In genomic region chr9:116320180-116320799, GRCh38 we compare ENCODE assay signal across 1 cellular context.
TF ChIP-seq lines count a peak whose summit lies in the region.

No MANE protein-coding gene starts in this region.

TF ChIP-seq in K562, 482 proteins besides CTCF, POLR2A, EP300 and RAD21 (continued from another document and continues in another):
- TF ChIP-seq MGA (IDR thresholded peaks at IDR 0.05) (0 out of 2 replicates have a peak, but pooled peaks have one; percentile 18), TRIM24 (IDR thresholded peaks at IDR 0.05) (0 out of 4 replicates have a peak, but pooled peaks of 1 of the 2 experiments have one; percentile 27), ZBTB40 (IDR thresholded peaks at IDR 0.05) (0 out of 2 replicates have a peak, but pooled peaks have one; percentile 34), ZBTB40 (CRISPR knock-in tag; IDR thresholded peaks at IDR 0.05) (no peak), SOX6 (IDR thresholded peaks at IDR 0.05) (peak; percentile 26; the same call in 1 of the 2 replicates), MLX (CRISPR knock-in tag; conservative IDR thresholded peaks at IDR 0.05) (no peak), TEAD4 (IDR thresholded peaks at IDR 0.05; ENCODE audit: low read length) (peak; percentile 70), TEAD4 (CRISPR knock-in tag; IDR thresholded peaks at IDR 0.05; ENCODE audit: borderline replicate concordance) (no peak), TARDBP (IDR thresholded peaks at IDR 0.05) (no peak), SMAD4 (CRISPR knock-in tag; conservative IDR thresholded peaks at IDR 0.05) (peak; percentile 46; the same call in 1 of the 2 replicates), KLF16 (IDR thresholded peaks at IDR 0.05) (peak; percentile 35; the same call in 1 of the 2 replicates), PCBP2 (IDR thresholded peaks at IDR 0.05; ENCODE audit: low read depth, low read length, poor library complexity, severe bottlenecking) (no peak), CBX5 (IDR thresholded peaks at IDR 0.05; ENCODE audit: borderline replicate concordance, low read depth) (no peak), MTA2 (IDR thresholded peaks at IDR 0.05; ENCODE audit: low read depth) (peak; percentile 51; the same call in 1 of the 2 replicates), CXXC5 (CRISPR knock-in tag; IDR thresholded peaks at IDR 0.05) (0 out of 2 replicates have a peak, but pooled peaks have one; percentile 22), GATA2 (CRISPR knock-in tag; IDR thresholded peaks at IDR 0.05) (peak; percentile 65), FOXM1 (IDR thresholded peaks at IDR 0.05; ENCODE audit: low read depth) (0 out of 2 replicates have a peak, but pooled peaks have one; percentile 41), FOXM1 (CRISPR knock-in tag; IDR thresholded peaks at IDR 0.05; ENCODE audit: low read depth) (no peak), CCNT2 (IDR thresholded peaks at IDR 0.05; ENCODE audit: borderline replicate concordance, extremely low read depth, insufficient read length, low read depth, low read length) (peak; percentile 30)
- TF ChIP-seq, protein P1, sequence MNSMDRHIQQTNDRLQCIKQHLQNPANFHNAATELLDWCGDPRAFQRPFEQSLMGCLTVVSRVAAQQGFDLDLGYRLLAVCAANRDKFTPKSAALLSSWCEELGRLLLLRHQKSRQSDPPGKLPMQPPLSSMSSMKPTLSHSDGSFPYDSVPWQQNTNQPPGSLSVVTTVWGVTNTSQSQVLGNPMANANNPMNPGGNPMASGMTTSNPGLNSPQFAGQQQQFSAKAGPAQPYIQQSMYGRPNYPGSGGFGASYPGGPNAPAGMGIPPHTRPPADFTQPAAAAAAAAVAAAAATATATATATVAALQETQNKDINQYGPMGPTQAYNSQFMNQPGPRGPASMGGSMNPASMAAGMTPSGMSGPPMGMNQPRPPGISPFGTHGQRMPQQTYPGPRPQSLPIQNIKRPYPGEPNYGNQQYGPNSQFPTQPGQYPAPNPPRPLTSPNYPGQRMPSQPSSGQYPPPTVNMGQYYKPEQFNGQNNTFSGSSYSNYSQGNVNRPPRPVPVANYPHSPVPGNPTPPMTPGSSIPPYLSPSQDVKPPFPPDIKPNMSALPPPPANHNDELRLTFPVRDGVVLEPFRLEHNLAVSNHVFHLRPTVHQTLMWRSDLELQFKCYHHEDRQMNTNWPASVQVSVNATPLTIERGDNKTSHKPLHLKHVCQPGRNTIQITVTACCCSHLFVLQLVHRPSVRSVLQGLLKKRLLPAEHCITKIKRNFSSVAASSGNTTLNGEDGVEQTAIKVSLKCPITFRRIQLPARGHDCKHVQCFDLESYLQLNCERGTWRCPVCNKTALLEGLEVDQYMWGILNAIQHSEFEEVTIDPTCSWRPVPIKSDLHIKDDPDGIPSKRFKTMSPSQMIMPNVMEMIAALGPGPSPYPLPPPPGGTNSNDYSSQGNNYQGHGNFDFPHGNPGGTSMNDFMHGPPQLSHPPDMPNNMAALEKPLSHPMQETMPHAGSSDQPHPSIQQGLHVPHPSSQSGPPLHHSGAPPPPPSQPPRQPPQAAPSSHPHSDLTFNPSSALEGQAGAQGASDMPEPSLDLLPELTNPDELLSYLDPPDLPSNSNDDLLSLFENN (IDR thresholded peaks at IDR 0.05; ENCODE audit: low read depth in 2 of 2, low read length in 2 of 2): peak in 1 of 2 experiments; percentile 37; a peak in 1 of 4 replicates
- TF ChIP-seq, protein P2, sequence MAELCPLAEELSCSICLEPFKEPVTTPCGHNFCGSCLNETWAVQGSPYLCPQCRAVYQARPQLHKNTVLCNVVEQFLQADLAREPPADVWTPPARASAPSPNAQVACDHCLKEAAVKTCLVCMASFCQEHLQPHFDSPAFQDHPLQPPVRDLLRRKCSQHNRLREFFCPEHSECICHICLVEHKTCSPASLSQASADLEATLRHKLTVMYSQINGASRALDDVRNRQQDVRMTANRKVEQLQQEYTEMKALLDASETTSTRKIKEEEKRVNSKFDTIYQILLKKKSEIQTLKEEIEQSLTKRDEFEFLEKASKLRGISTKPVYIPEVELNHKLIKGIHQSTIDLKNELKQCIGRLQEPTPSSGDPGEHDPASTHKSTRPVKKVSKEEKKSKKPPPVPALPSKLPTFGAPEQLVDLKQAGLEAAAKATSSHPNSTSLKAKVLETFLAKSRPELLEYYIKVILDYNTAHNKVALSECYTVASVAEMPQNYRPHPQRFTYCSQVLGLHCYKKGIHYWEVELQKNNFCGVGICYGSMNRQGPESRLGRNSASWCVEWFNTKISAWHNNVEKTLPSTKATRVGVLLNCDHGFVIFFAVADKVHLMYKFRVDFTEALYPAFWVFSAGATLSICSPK (IDR thresholded peaks at IDR 0.05; ENCODE audit: borderline replicate concordance): no peak
- TF ChIP-seq, protein P3, sequence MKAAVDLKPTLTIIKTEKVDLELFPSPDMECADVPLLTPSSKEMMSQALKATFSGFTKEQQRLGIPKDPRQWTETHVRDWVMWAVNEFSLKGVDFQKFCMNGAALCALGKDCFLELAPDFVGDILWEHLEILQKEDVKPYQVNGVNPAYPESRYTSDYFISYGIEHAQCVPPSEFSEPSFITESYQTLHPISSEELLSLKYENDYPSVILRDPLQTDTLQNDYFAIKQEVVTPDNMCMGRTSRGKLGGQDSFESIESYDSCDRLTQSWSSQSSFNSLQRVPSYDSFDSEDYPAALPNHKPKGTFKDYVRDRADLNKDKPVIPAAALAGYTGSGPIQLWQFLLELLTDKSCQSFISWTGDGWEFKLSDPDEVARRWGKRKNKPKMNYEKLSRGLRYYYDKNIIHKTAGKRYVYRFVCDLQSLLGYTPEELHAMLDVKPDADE (conservative IDR thresholded peaks at IDR 0.05; ENCODE audit: control insufficient read depth, low read depth, low read length): no peak
